Comparison of ENCODE assay signal across 19 cellular contexts in the genomic region with DNA sequence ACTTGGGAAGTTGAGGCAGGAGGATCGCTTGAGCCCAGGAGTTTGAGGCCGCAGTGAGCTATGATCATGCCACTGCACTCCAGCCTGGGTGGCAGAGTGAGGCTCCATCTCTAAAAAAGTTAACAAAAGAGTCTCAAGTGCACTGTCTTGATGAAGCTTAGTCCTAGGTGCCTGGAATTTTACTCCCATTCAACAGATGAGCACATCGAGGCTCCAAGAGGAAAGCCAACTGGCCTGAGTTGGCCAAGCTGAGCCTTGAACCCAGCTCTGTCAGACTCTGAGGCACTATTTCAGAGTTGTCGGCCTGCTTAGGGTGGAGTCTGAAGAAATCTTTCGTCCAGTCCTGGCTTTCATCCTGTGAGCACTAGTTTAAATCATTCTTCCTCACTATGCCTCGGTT.
DNase-seq lines count a peak whose midpoint lies in the region; ATAC-seq, FAIRE-seq and TF ChIP-seq lines count a peak whose summit lies in the region.
"Had no signal": no experiment of that assay in that cellular context is flagged by ENCODE, and none has a peak within 500 bp of the region (broad histone marks: within the 10 kb centered on the region; RNA-seq: fewer than 3 reads in every experiment).

No MANE protein-coding gene starts in this region.

- H3K9me1 ChIP-seq in K562 (ENCODE audit: control insufficient read depth, insufficient read depth, low read length) = no peaks in the 10 kb centered on the region

- WGBS in K562 (ENCODE audit: insufficient coverage, low coverage, missing lambda C conversion rate) = 56% methylated on average over 6 of the region's 6 CpGs

- TF ChIP-seq CTCF in K562 (IDR thresholded peaks at IDR 0.05 in 2 of 3, conservative IDR thresholded peaks at IDR 0.05 in 1 of 3; ENCODE audit: insufficient read depth in 2 of 3, low read depth in 1 of 3, low read length in 3 of 3) = no peak

- POLR2A ChIA-PET in K562 (lab: Yijun Ruan, JAX) = no interaction called here

- CTCF ChIA-PET in K562 (lab: Yijun Ruan, JAX; ENCODE audit: low intra/inter-chr PET ratio) = interaction anchor here (0.6 kb wide), 1 partner anchor 79 kb away, joined by 3 read pairs; no protein-coding TSS in a partner anchor

- H2AFZ ChIP-seq in K562 (ENCODE audit: low read depth, low read length) = no peak overlapping the region

- H3K9ac ChIP-seq in K562 (ENCODE audit: insufficient read depth in 1 of 2, low read depth in 2 of 2, low read length in 2 of 2) = no peak overlapping the region
- H3K9ac ChIP-seq: BLaER1 had no signal

- TF ChIP-seq RAD21 in K562 (CRISPR knock-in tag; conservative IDR thresholded peaks at IDR 0.05 in 1 of 2, IDR thresholded peaks at IDR 0.05 in 1 of 2) = no peak

- intact Hi-C loops in K562 (cut with micrococcal nuclease) (no loop called here), posterior vena cava (cut with DNase I) (no loop called here)

- H3K9me3 ChIP-seq in K562 (replicated peaks; ENCODE audit: control insufficient read depth, insufficient read depth, low read depth, low read length) = no peaks in the 10 kb centered on the region
- H3K9me3 ChIP-seq: BE2C, BLaER1 had no signal

- DNase-seq in K562 (ENCODE audit: extremely low read depth in 1 of 4, low spot score in 3 of 4) = no peak
- peak; percentile 1 for DNase-seq in posterior vena cava (ENCODE audit: low spot score)
- no peak for DNase-seq in stimulated activated naive CD4-positive, alpha-beta T cell treated with Interleukin-2 at 50 U/mL for 16 hours (lab: John Stamatoyannopoulos, UW)
- DNase-seq in DMS 273 (lab: John Stamatoyannopoulos, UW; ENCODE audit: unreplicated experiment) = no peak
- DNase-seq: 8988T; ACHN; BE2C; C1 segment of cervical spinal cord; CD4-positive, alpha-beta memory T cell; CD4-positive, CD25-positive, alpha-beta regulatory T cell; CD8-positive, alpha-beta memory T cell; COR-L47; DMS79 treated with DMSO at 0.1 percent for 48 hours; GF-D8 had no signal

- peaks cover 2 to 9% of the 10 kb centered on the region in 2 experiments; a peak in 3 of 5 replicates for H3K4me1 ChIP-seq in K562 (replicated peaks in 1 of 2; ENCODE audit: control insufficient read depth in 2 of 2, insufficient read depth in 2 of 2, low read length in 2 of 2)

- no peak overlapping the region for H3K27ac ChIP-seq in K562 (ENCODE audit: extremely low read depth, low read depth, low read length)
- H3K27ac ChIP-seq: BLaER1 had no signal

- ATAC-seq in K562 = no peak
- ATAC-seq in GM18907 (IDR thresholded peaks at IDR 0.05; ENCODE audit: unreplicated experiment) = no peak

- no peak overlapping the region for H3K4me3 ChIP-seq in K562
- H3K4me3 ChIP-seq: BLaER1 had no signal

- no peak for TF ChIP-seq POLR2A in K562 (conservative IDR thresholded peaks at IDR 0.05)

- no peak for TF ChIP-seq EP300 in K562 (IDR thresholded peaks at IDR 0.05; ENCODE audit: low read length)

- no TSS peak for BruUV-seq in K562 (replicated peaks; lab: Mats Ljungman, UMichigan)

- no peaks in the 10 kb centered on the region for H3K36me3 ChIP-seq in K562 (ENCODE audit: control insufficient read depth, insufficient read depth, low read length)
- H3K36me3 ChIP-seq: BE2C, BLaER1 had no signal

- no peaks in the 10 kb centered on the region for H3K27me3 ChIP-seq in K562 (ENCODE audit: control insufficient read depth in 2 of 2, insufficient read depth in 2 of 2, low read length in 2 of 2)
- H3K27me3 ChIP-seq: BE2C, BLaER1 had no signal

- no peak overlapping the region for H3K4me2 ChIP-seq in K562 (ENCODE audit: insufficient read depth, low read length)
- H3K4me2 ChIP-seq: BLaER1 had no signal

- no peaks in the 10 kb centered on the region for H4K20me1 ChIP-seq in K562 (replicated peaks; ENCODE audit: control insufficient read depth, insufficient read depth, low read length)
- H4K20me1 ChIP-seq: BLaER1 had no signal

- in situ Hi-C loops in K562 (cut with MboI) = no loop called here

- H3K79me2 ChIP-seq in K562 (ENCODE audit: control insufficient read depth, insufficient read depth, low read length) = no peaks in the 10 kb centered on the region

- FAIRE-seq in K562 (lab: Jason Lieb, UNC) = no peak
- FAIRE-seq: A204.1, G401.6, GM12891 had no signal

TF ChIP-seq in K562, 482 proteins besides CTCF, POLR2A, EP300 and RAD21:
- TF ChIP-seq BCOR (IDR thresholded peaks at IDR 0.05) = peak; percentile 71
- 0 out of 2 replicates have a peak, but pooled peaks have one; percentile 33 for TF ChIP-seq ADNP (tag; IDR thresholded peaks at IDR 0.05)
- peak; percentile 79 for TF ChIP-seq RBM25 (IDR thresholded peaks at IDR 0.05; ENCODE audit: low read depth, low read length, severe bottlenecking)
- TF ChIP-seq, protein P1, sequence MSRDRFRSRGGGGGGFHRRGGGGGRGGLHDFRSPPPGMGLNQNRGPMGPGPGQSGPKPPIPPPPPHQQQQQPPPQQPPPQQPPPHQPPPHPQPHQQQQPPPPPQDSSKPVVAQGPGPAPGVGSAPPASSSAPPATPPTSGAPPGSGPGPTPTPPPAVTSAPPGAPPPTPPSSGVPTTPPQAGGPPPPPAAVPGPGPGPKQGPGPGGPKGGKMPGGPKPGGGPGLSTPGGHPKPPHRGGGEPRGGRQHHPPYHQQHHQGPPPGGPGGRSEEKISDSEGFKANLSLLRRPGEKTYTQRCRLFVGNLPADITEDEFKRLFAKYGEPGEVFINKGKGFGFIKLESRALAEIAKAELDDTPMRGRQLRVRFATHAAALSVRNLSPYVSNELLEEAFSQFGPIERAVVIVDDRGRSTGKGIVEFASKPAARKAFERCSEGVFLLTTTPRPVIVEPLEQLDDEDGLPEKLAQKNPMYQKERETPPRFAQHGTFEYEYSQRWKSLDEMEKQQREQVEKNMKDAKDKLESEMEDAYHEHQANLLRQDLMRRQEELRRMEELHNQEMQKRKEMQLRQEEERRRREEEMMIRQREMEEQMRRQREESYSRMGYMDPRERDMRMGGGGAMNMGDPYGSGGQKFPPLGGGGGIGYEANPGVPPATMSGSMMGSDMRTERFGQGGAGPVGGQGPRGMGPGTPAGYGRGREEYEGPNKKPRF (IDR thresholded peaks at IDR 0.05; ENCODE audit: low read depth, low read length) = no peak
- TF ChIP-seq FOXA1 (IDR thresholded peaks at IDR 0.05; ENCODE audit: borderline replicate concordance) = no peak
